In the genomic region with DNA sequence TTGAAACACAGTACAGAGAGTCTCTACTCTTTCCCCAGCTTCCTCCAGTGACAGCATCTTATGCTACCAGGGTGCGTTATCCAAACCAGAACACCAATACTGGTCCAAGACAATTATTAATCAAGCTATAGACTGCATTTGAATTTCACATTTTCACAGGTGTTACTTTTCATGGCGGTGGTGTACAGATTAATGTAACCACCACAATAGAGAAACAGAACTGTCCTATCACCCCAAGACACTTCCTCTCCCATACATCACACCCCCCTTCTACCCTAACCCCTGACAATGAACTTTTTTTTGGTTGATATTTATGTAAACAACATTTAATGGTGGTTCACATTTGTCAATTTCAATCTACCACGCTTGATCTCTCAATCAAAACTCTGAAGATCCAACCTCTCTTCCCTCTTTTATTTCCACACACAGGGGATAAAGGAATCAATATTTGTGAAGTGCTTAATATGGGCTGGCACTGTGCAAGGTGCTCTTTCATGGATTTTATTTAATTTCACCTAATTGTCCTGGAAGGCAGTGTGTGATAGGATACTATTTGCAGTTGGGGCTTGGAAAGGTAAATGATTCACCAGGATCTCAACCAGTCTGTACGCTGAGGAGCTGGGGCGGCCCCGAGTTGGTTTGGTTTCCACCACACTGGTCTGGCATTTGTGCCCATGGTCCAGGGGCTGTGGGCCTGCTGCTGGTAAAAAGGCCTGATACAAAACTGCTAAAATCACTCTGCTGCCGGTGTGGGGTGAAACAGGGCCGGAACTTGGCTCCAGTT, we compare ENCODE assay signal across 17 cellular contexts. TPM values are rescaled to one million over a fixed set of nuclear protein-coding genes. Genes with fewer than 3 reads are reported as not detected.
DNase-seq lines count a peak whose midpoint lies in the region; ATAC-seq, FAIRE-seq and TF ChIP-seq lines count a peak whose summit lies in the region.
"Had no signal": no experiment of that assay in that cellular context is flagged by ENCODE, and none has a peak within 500 bp of the region (broad histone marks: within the 10 kb centered on the region; RNA-seq: fewer than 3 reads in every experiment).

No MANE protein-coding gene starts in this region.

- H3K9ac ChIP-seq in BLaER1 treated with 17β-estradiol and CSF1 and Interleukin-3, amounts not matched to agents 10 nM and 100 nM: no peak overlapping the region

- peak; percentile 94 for FAIRE-seq in GM19239 (lab: Jason Lieb, UNC)
- FAIRE-seq: A549 had no signal

- H3K27ac ChIP-seq in BLaER1 treated with 17β-estradiol and CSF1 and Interleukin-3, amounts not matched to agents 10 nM and 100 nM: no peak overlapping the region
- H3K27ac ChIP-seq in body of pancreas: peak overlapping the region; percentile 52 to 70 (median 64)
- H3K27ac ChIP-seq: A549, cardiac muscle cell, epithelial cell of prostate, HL-60, spleen had no signal

- WGBS in body of pancreas, 2 donors: 40 to 52% methylated on average over 6 to 8 of the region's 8 CpGs

- H3K36me3 ChIP-seq in BLaER1 treated with 17β-estradiol and CSF1 and Interleukin-3, amounts not matched to agents 10 nM and 100 nM: peaks cover 0 to 4% (median 0%) of the 10 kb centered on the region in 11 experiments; a peak in 2 of 22 replicates
- H3K36me3 ChIP-seq in body of pancreas (replicated peaks in 1 of 2; ENCODE audit: insufficient read depth in 1 of 2, low read depth in 2 of 2): peaks cover 0 to 6% of the 10 kb centered on the region in 2 donors
- H3K36me3 ChIP-seq: cardiac muscle cell had no signal

- H3K9me3 ChIP-seq in BLaER1 treated with 17β-estradiol and CSF1 and Interleukin-3, amounts not matched to agents 10 nM and 100 nM (replicated peaks in 1 of 11): peaks cover 9 to 45% (median 30%) of the 10 kb centered on the region in 11 experiments; a peak in 20 of 22 replicates
- no peaks in the 10 kb centered on the region for H3K9me3 ChIP-seq in body of pancreas
- H3K9me3 ChIP-seq: A549 had no signal

- ATAC-seq in HG02981 (IDR thresholded peaks at IDR 0.05; ENCODE audit: unreplicated experiment) (peak; percentile 68), body of pancreas (peak; percentile 75), HG02884 (IDR thresholded peaks at IDR 0.05; ENCODE audit: unreplicated experiment) (no peak)
- ATAC-seq: A549; activated CD8-positive, alpha-beta T cell treated with anti-CD3 and anti-CD28 coated beads for 36 hours had no signal

- TF ChIP-seq CTCF in body of pancreas (IDR thresholded peaks at IDR 0.05): no peak

- no peaks in the 10 kb centered on the region for H3K27me3 ChIP-seq in BLaER1 treated with 17β-estradiol and CSF1 and Interleukin-3, amounts not matched to agents 10 nM and 100 nM
- no peaks in the 10 kb centered on the region for H3K27me3 ChIP-seq in body of pancreas
- H3K27me3 ChIP-seq: spleen had no signal

- DNase-seq in GM19239 (ENCODE audit: insufficient read length, low spot score) (peak; percentile 38), body of pancreas (peak in 2 of 4 donors; percentile 51 to 67), NCI-H748 treated with DMSO at 0.1 percent for 48 hours (lab: John Stamatoyannopoulos, UW) (no peak), NCI-H345 (lab: John Stamatoyannopoulos, UW) (no peak), HT-29 (ENCODE audit: low spot score) (no peak)
- DNase-seq: activated CD8-positive, alpha-beta T cell treated with anti-CD3 and anti-CD28 coated beads for 36 hours; mammary epithelial cell; occipital lobe; spleen; T-helper 9 cell had no signal

- peak overlapping the region in 9 of 11 experiments; percentile 3 to 76 (median 52); a peak in 16 of 22 replicates for H3K4me2 ChIP-seq in BLaER1 treated with 17β-estradiol and CSF1 and Interleukin-3, amounts not matched to agents 10 nM and 100 nM
- H3K4me2 ChIP-seq: A549 had no signal

- TF ChIP-seq POLR2A in body of pancreas (IDR thresholded peaks at IDR 0.05): no peak

- intact Hi-C loops in body of pancreas (cut with DNase I): no loop called here

- H3K4me1 ChIP-seq in BLaER1 treated with 17β-estradiol and CSF1 and Interleukin-3, amounts not matched to agents 10 nM and 100 nM: peaks cover 21 to 78% (median 57%) of the 10 kb centered on the region in 10 experiments
- peaks cover 22% of the 10 kb centered on the region for H3K4me1 ChIP-seq in body of pancreas
- H3K4me1 ChIP-seq: A549 had no signal

- H3K4me3 ChIP-seq in BLaER1 treated with 17β-estradiol and CSF1 and Interleukin-3, amounts not matched to agents 10 nM and 100 nM: no peak overlapping the region
- H3K4me3 ChIP-seq in body of pancreas: no peak overlapping the region
- H3K4me3 ChIP-seq: A549, cardiac muscle cell, spleen had no signal

- H4K20me1 ChIP-seq in BLaER1 treated with 17β-estradiol and CSF1 and Interleukin-3, amounts not matched to agents 10 nM and 100 nM: no peaks in the 10 kb centered on the region; a peak in 1 of 22 replicates

RNA-seq across cellular contexts. Expression of a gene that starts 54.6 kb away (rescaled TPM):
- total RNA-seq in body of pancreas: 10 to 100 TPM; 47.7 to 85.0 TPM
- total RNA-seq in HT-29 (2014; rRNA removed; shearing (Covaris generic)): 11.2 and 14.0 TPM in 2 replicates

Comparison
In these comparisons a context has a peak if more than half of its experiments do, and no peak if none do; other contexts are left out.
1. H3K27ac ChIP-seq: peak in body of pancreas (4 of 4); none in BLaER1 treated with 17β-estradiol and CSF1 and Interleukin-3, amounts not matched to agents 10 nM and 100 nM (0 of 11).